In genomic region chr7:138887085-138887705, GRCh38 we compare ENCODE assay signal across 1 cellular context.
TF ChIP-seq lines count a peak whose summit lies in the region.

No MANE protein-coding gene starts in this region.

TF ChIP-seq in HEK293, 187 proteins besides CTCF, POLR2A, EP300 and RAD21 (continued from another document):
- TF ChIP-seq REST (tag by site-specific recombination; IDR thresholded peaks at IDR 0.05): peak; percentile 81
